Comparison of ENCODE assay signal across 16 cellular contexts in the genomic region with DNA sequence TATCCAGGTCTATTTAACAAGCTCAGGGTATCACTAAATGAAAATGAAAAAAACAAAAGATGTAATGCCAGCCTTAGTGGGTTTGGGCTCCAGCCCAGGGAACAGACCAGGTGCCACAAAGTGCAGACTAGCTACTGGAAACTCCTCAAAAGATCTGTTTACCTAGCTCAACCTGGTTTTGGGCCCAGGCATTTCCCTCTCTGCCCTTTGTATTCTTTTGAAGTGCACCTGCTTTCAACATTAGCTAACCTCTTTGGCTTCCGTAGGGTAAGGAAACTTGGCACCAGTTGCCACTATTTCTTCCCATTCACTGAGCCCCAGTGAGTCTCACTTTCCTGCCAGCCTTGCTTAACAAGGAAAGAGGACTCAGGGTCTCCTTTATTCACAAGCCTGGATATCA.
A peak's percentile ranks its signal among the peaks of the same experiment; 100 is the strongest.
DNase-seq lines count a peak whose midpoint lies in the region; ATAC-seq, FAIRE-seq and TF ChIP-seq lines count a peak whose summit lies in the region.
"Had no signal": no experiment of that assay in that cellular context is flagged by ENCODE, and none has a peak within 500 bp of the region (broad histone marks: within the 10 kb centered on the region; RNA-seq: fewer than 3 reads in every experiment).

No MANE protein-coding gene starts in this region.

- no peak overlapping the region for H3K4me2 ChIP-seq in GM23338

- H3K27me3 Mint-ChIP-seq in GM23338 (ENCODE audit: insufficient read depth, low read depth, poor library complexity): peaks cover 5% of the 10 kb centered on the region
- peaks cover 0 to 4% (median 0%) of the 10 kb centered on the region in 3 donors for H3K27me3 Mint-ChIP-seq in immature natural killer cell (ENCODE audit: low read depth in 3 of 3)
- H3K27me3 Mint-ChIP-seq: naive B cell had no signal

- H3K4me1 ChIP-seq in colonic mucosa: no peaks in the 10 kb centered on the region
- H3K4me1 ChIP-seq in pancreas: peaks cover 19 to 49% (median 33%) of the 10 kb centered on the region in 3 donors
- no peaks in the 10 kb centered on the region for H3K4me1 ChIP-seq in GM23338 (ENCODE audit: insufficient read depth)
- H3K4me1 ChIP-seq: adrenal gland had no signal

- no peaks in the 10 kb centered on the region for H4K20me1 ChIP-seq in GM23338 (replicated peaks; ENCODE audit: insufficient read depth)

- TF ChIP-seq CTCF in colonic mucosa (IDR thresholded peaks at IDR 0.05): no peak
- TF ChIP-seq CTCF in pancreas (IDR thresholded peaks at IDR 0.05): no peak
- no peak for TF ChIP-seq CTCF in GM23338 (conservative IDR thresholded peaks at IDR 0.05; ENCODE audit: low read depth in 2 of 2)

- DNase-seq in HT-29 (ENCODE audit: low spot score): peak; percentile 76
- peak; percentile 98 for DNase-seq in NCI-H2107 treated with DMSO at 0.1 percent for 48 hours (lab: John Stamatoyannopoulos, UW; ENCODE audit: unreplicated experiment)
- peak; percentile 65 for DNase-seq in colonic mucosa
- DNase-seq in pancreas: peak; percentile 64 to 92 (median 86)
- no peak for DNase-seq in GM23338 (ENCODE audit: low spot score)
- DNase-seq in NCI-H82 treated with DMSO at 0.1 percent for 48 hours (lab: John Stamatoyannopoulos, UW; ENCODE audit: unreplicated experiment): no peak
- no peak for DNase-seq in immature natural killer cell
- DNase-seq: adrenal gland, AML-193, EL, MV-4-11, naive B cell had no signal

- H2AFZ ChIP-seq in GM23338: no peak overlapping the region

- H3K79me2 ChIP-seq in GM23338 (replicated peaks; ENCODE audit: insufficient read depth): no peaks in the 10 kb centered on the region

- H3K9ac ChIP-seq in colonic mucosa (ENCODE audit: low read depth in 2 of 2, low read length in 2 of 2): no peak overlapping the region

- 8 to 12% methylated on average over 1 of the region's 1 CpG for WGBS in pancreas, 2 donors

- H3K27ac Mint-ChIP-seq in GM23338 (no peak overlapping the region), immature natural killer cell (no peak overlapping the region)
- H3K27ac Mint-ChIP-seq: stimulated activated naive CD8-positive, alpha-beta T cell treated with anti-CD3 and anti-CD28 coated beads, Interleukin-15, Interleukin-2, amounts not matched to agents 100 ng/mL and 50 ng/mL, for 24 hours had no signal

- H3K27me3 ChIP-seq in colonic mucosa (no peaks in the 10 kb centered on the region), pancreas (no peaks in the 10 kb centered on the region), GM23338 (ENCODE audit: insufficient read depth) (no peaks in the 10 kb centered on the region)
- H3K27me3 ChIP-seq: adrenal gland had no signal

- no peaks in the 10 kb centered on the region for H3K9me2 ChIP-seq in GM23338 (ENCODE audit: insufficient read depth)

- H3K27ac ChIP-seq in colonic mucosa (no peak overlapping the region), pancreas (peak overlapping the region; percentile 69 to 96 (median 78)), GM23338 (ENCODE audit: low read depth) (no peak overlapping the region)
- H3K27ac ChIP-seq: adrenal gland had no signal

- H3K9me3 Mint-ChIP-seq in GM23338: peaks cover 19% of the 10 kb centered on the region
- peaks cover 0 to 4% (median 0%) of the 10 kb centered on the region in 6 donors for H3K9me3 Mint-ChIP-seq in immature natural killer cell
- H3K9me3 Mint-ChIP-seq: naive B cell; stimulated activated naive CD8-positive, alpha-beta T cell treated with anti-CD3 and anti-CD28 coated beads, Interleukin-15, Interleukin-2, amounts not matched to agents 100 ng/mL and 50 ng/mL, for 24 hours had no signal

- intact Hi-C loops in colonic mucosa (cut with DNase I) (no loop called here), pancreas (cut with DNase I) (no loop called here)

- no peaks in the 10 kb centered on the region for H3K9me3 ChIP-seq in colonic mucosa
- no peaks in the 10 kb centered on the region for H3K9me3 ChIP-seq in pancreas
- H3K9me3 ChIP-seq: adrenal gland had no signal

- no peak for FAIRE-seq in pancreas (lab: Jason Lieb, UNC)
- FAIRE-seq: GM12891, H54 had no signal

- H3K36me3 Mint-ChIP-seq in GM23338 (ENCODE audit: low read depth) (peaks cover 29% of the 10 kb centered on the region), immature natural killer cell (peaks cover 0 to 5% (median 0%) of the 10 kb centered on the region in 3 donors)
- H3K36me3 Mint-ChIP-seq: naive B cell had no signal

- H3K36me3 ChIP-seq in colonic mucosa (no peaks in the 10 kb centered on the region), pancreas (no peaks in the 10 kb centered on the region), GM23338 (ENCODE audit: insufficient read depth) (no peaks in the 10 kb centered on the region)
- H3K36me3 ChIP-seq: adrenal gland had no signal

- peaks cover 10% of the 10 kb centered on the region for H3K4me1 Mint-ChIP-seq in GM23338
- no peaks in the 10 kb centered on the region for H3K4me1 Mint-ChIP-seq in immature natural killer cell
- H3K4me1 Mint-ChIP-seq: naive B cell had no signal

- H3F3A ChIP-seq in GM23338 (replicated peaks; ENCODE audit: low read depth): no peaks in the 10 kb centered on the region

- ATAC-seq in pancreas (peak; percentile 93 to 98 (median 95)), GM23338 (no peak), GM19328 (IDR thresholded peaks at IDR 0.05; ENCODE audit: unreplicated experiment) (no peak)

- H3K4me3 Mint-ChIP-seq in GM23338 (no peak overlapping the region), immature natural killer cell (no peak overlapping the region)
- H3K4me3 Mint-ChIP-seq: naive B cell; stimulated activated naive CD8-positive, alpha-beta T cell treated with anti-CD3 and anti-CD28 coated beads, Interleukin-15, Interleukin-2, amounts not matched to agents 100 ng/mL and 50 ng/mL, for 24 hours had no signal

- H3K4me3 ChIP-seq in colonic mucosa (no peak overlapping the region), pancreas (no peak overlapping the region), GM23338 (no peak overlapping the region)
- H3K4me3 ChIP-seq: adrenal gland had no signal

TF ChIP-seq in GM23338, 12 proteins besides CTCF, POLR2A, EP300 and RAD21:
- TF ChIP-seq CREB1 (CRISPR knock-in tag; IDR thresholded peaks at IDR 0.05; ENCODE audit: low read depth): no peak
- no peak for TF ChIP-seq EZH2 (IDR thresholded peaks at IDR 0.05; ENCODE audit: low read depth, unreplicated experiment)
- TF ChIP-seq ZNF114 (CRISPR knock-in tag; IDR thresholded peaks at IDR 0.05): no peak

Comparison
In these comparisons a context has a peak if more than half of its experiments do, and no peak if none do; other contexts are left out.
1. DNase-seq: peak in HT-29 (single experiment), NCI-H2107 treated with DMSO at 0.1 percent for 48 hours (single experiment), colonic mucosa (single experiment) and pancreas (6 of 6); none in GM23338 (single experiment), NCI-H82 treated with DMSO at 0.1 percent for 48 hours (single experiment) and immature natural killer cell (0 of 3).
2. H3K27ac ChIP-seq: peak in pancreas (4 of 4); none in colonic mucosa (single experiment) and GM23338 (single experiment).
3. ATAC-seq: peak in pancreas (4 of 4); none in GM23338 (single experiment) and GM19328 (single experiment).